ENCODE assay signal across 23 cellular contexts in genomic region chr1:178629549-178630154, GRCh38.
DNase-seq lines count a peak whose midpoint lies in the region; ATAC-seq and TF ChIP-seq lines count a peak whose summit lies in the region.
"Had no signal": no experiment of that assay in that cellular context is flagged by ENCODE, and none has a peak within 500 bp of the region (broad histone marks: within the 10 kb centered on the region; RNA-seq: fewer than 3 reads in every experiment).

No MANE protein-coding gene starts in this region.

- no peak overlapping the region for H3K4me3 Mint-ChIP-seq in nephron progenitor cell
- H3K4me3 Mint-ChIP-seq: activated CD4-positive, alpha-beta memory T cell treated with anti-CD3 and anti-CD28 coated beads for 36 hours; activated naive CD4-positive, alpha-beta T cell treated with anti-CD3 and anti-CD28 coated beads, Interleukin-2, amount 10 ng/mL, durations not matched to agents 7 days and 5 days; CD4-positive, CD25-positive, alpha-beta regulatory T cell; naive thymus-derived CD4-positive, alpha-beta T cell; T-helper 17 cell had no signal

- H3K4me1 ChIP-seq in KMS-11 (ENCODE audit: low read depth, poor library complexity, severe bottlenecking) (peaks cover 28% of the 10 kb centered on the region), ectodermal cell (ENCODE audit: control insufficient read depth, insufficient read depth, low read length) (peaks cover 10% of the 10 kb centered on the region), adrenal gland (replicated peaks in 1 of 2) (no peaks in the 10 kb centered on the region)
- H3K4me1 ChIP-seq: colonic mucosa had no signal

- peaks cover 32% of the 10 kb centered on the region for H3K4me1 Mint-ChIP-seq in nephron progenitor cell
- H3K4me1 Mint-ChIP-seq: activated naive CD4-positive, alpha-beta T cell treated with anti-CD3 and anti-CD28 coated beads, Interleukin-2, amount 10 ng/mL, durations not matched to agents 7 days and 5 days; CD4-positive, CD25-positive, alpha-beta regulatory T cell; T-helper 17 cell had no signal

- H3K27me3 ChIP-seq in KMS-11 (ENCODE audit: insufficient read depth, low read depth) = no peaks in the 10 kb centered on the region; the same call in 1 of the 2 replicates
- no peaks in the 10 kb centered on the region for H3K27me3 ChIP-seq in ectodermal cell (ENCODE audit: control insufficient read depth, insufficient read depth, low read length, poor library complexity, severe bottlenecking)
- H3K27me3 ChIP-seq in adrenal gland = no peaks in the 10 kb centered on the region
- H3K27me3 ChIP-seq: colonic mucosa, heart right ventricle, vagina had no signal

- 85 to 88% methylated on average over 4 of the region's 4 CpGs for WGBS in ectodermal cell, 2 experiments
- WGBS in adrenal gland, 4 donors = 80 to 94% (median 85%) methylated on average over 3 to 4 of the region's 4 CpGs

- intact Hi-C loops in adrenal gland (cut with DNase I) = no loop called here

- H3K9me3 Mint-ChIP-seq in nephron progenitor cell = peaks cover 3% of the 10 kb centered on the region
- H3K9me3 Mint-ChIP-seq: activated CD4-positive, alpha-beta memory T cell treated with anti-CD3 and anti-CD28 coated beads for 36 hours; activated naive CD4-positive, alpha-beta T cell treated with anti-CD3 and anti-CD28 coated beads, Interleukin-2, amount 10 ng/mL, durations not matched to agents 7 days and 5 days had no signal

- H3K27ac ChIP-seq in KMS-11 (peak overlapping the region; percentile 11; the same call in 1 of the 2 replicates), ectodermal cell (ENCODE audit: insufficient read depth, low read depth, low read length, poor library complexity, severe bottlenecking) (peak overlapping the region; percentile 52), adrenal gland (no peak overlapping the region)
- H3K27ac ChIP-seq: A549, colonic mucosa, vagina had no signal

- no peak overlapping the region for H3K4me3 ChIP-seq in AG09309 (ENCODE audit: control insufficient read depth, low read depth, low read length)
- H3K4me3 ChIP-seq in KMS-11 (IDR thresholded peaks at IDR 0.05; ENCODE audit: insufficient read depth, low read depth, low read length) = no peak overlapping the region
- H3K4me3 ChIP-seq in ectodermal cell (ENCODE audit: insufficient read depth, low read depth, low read length) = no peak overlapping the region
- H3K4me3 ChIP-seq in adrenal gland = no peak overlapping the region
- H3K4me3 ChIP-seq: A549, colonic mucosa, heart right ventricle, vagina had no signal

- no peak overlapping the region for H2AFZ ChIP-seq in KMS-11 (ENCODE audit: low read depth)

- H3K27me3 Mint-ChIP-seq in nephron progenitor cell (ENCODE audit: low read depth, poor library complexity) = peaks cover 2% of the 10 kb centered on the region
- H3K27me3 Mint-ChIP-seq: activated CD4-positive, alpha-beta memory T cell treated with anti-CD3 and anti-CD28 coated beads for 36 hours; activated naive CD4-positive, alpha-beta T cell treated with anti-CD3 and anti-CD28 coated beads, Interleukin-2, amount 10 ng/mL, durations not matched to agents 7 days and 5 days had no signal

- ATAC-seq in GM19452 (IDR thresholded peaks at IDR 0.05; ENCODE audit: unreplicated experiment) = no peak
- ATAC-seq: naive thymus-derived CD4-positive, alpha-beta T cell; T-helper 17 cell had no signal

- TF ChIP-seq CTCF in AG09309 (IDR thresholded peaks at IDR 0.05; ENCODE audit: control insufficient read depth, insufficient read depth, low read depth, low read length, missing control alignments) (peak; percentile 29), KMS-11 (conservative IDR thresholded peaks at IDR 0.05; ENCODE audit: low read depth, low read length) (no peak), nephron progenitor cell (IDR thresholded peaks at IDR 0.05) (no peak), adrenal gland (IDR thresholded peaks at IDR 0.05) (no peak)

- no peak for TF ChIP-seq POLR2A in adrenal gland (IDR thresholded peaks at IDR 0.05)

- H3K36me3 Mint-ChIP-seq in nephron progenitor cell (ENCODE audit: low read depth) = peaks cover 4% of the 10 kb centered on the region
- H3K36me3 Mint-ChIP-seq: activated CD4-positive, alpha-beta memory T cell treated with anti-CD3 and anti-CD28 coated beads for 36 hours; activated naive CD4-positive, alpha-beta T cell treated with anti-CD3 and anti-CD28 coated beads, Interleukin-2, amount 10 ng/mL, durations not matched to agents 7 days and 5 days; CD4-positive, CD25-positive, alpha-beta regulatory T cell; naive thymus-derived CD4-positive, alpha-beta T cell had no signal

- no peaks in the 10 kb centered on the region for H4K20me1 ChIP-seq in KMS-11 (ENCODE audit: insufficient read depth)

- H3K4me2 ChIP-seq in KMS-11 = peak overlapping the region; percentile 47
- H3K4me2 ChIP-seq: A549 had no signal

- DNase-seq in AG09309 (ENCODE audit: low read depth) (no peak), nephron progenitor cell (no peak), NCI-H1417 treated with DMSO at 0.1 percent for 48 hours (lab: John Stamatoyannopoulos, UW) (no peak), NCI-H774 (lab: John Stamatoyannopoulos, UW) (no peak), adrenal gland (no peak)
- DNase-seq: activated CD4-positive, alpha-beta memory T cell treated with anti-CD3 and anti-CD28 coated beads for 36 hours; activated naive CD4-positive, alpha-beta T cell treated with anti-CD3 and anti-CD28 coated beads, Interleukin-2, amount 10 ng/mL, durations not matched to agents 7 days and 5 days; CD4-positive, CD25-positive, alpha-beta regulatory T cell; colonic mucosa; naive thymus-derived CD4-positive, alpha-beta T cell; NCI-H1436 treated with DMSO at 0.1 percent for 48 hours; NCI-H2171; NCI-H69; SIG-M5; small intestine; stimulated activated CD4-positive, alpha-beta T cell treated with anti-CD3 and anti-CD28 coated beads, Interleukin-4, amount 100 ng/mL, for 1 hour; T-helper 17 cell had no signal

- H3K27ac Mint-ChIP-seq in nephron progenitor cell = peak overlapping the region; percentile 57
- H3K27ac Mint-ChIP-seq: activated CD4-positive, alpha-beta memory T cell treated with anti-CD3 and anti-CD28 coated beads for 36 hours; activated naive CD4-positive, alpha-beta T cell treated with anti-CD3 and anti-CD28 coated beads, Interleukin-2, amount 10 ng/mL, durations not matched to agents 7 days and 5 days; CD4-positive, CD25-positive, alpha-beta regulatory T cell; naive thymus-derived CD4-positive, alpha-beta T cell; T-helper 17 cell had no signal

- no peaks in the 10 kb centered on the region for H3K36me3 ChIP-seq in KMS-11 (ENCODE audit: insufficient read depth)
- H3K36me3 ChIP-seq in ectodermal cell (ENCODE audit: control insufficient read depth, insufficient read depth, low read length) = no peaks in the 10 kb centered on the region
- no peaks in the 10 kb centered on the region for H3K36me3 ChIP-seq in adrenal gland (replicated peaks in 1 of 2)
- H3K36me3 ChIP-seq: colonic mucosa, heart right ventricle, vagina had no signal

- H3K9ac ChIP-seq in KMS-11 = no peak overlapping the region

- H3K9me3 ChIP-seq in ectodermal cell (ENCODE audit: control insufficient read depth, low read length) (no peaks in the 10 kb centered on the region), adrenal gland (replicated peaks in 1 of 3) (no peaks in the 10 kb centered on the region)
- H3K9me3 ChIP-seq: A549, colonic mucosa, heart right ventricle, vagina had no signal

- H3K79me2 ChIP-seq in KMS-11 (ENCODE audit: insufficient read depth, low read depth) = no peaks in the 10 kb centered on the region

Comparison
In these comparisons a context has a peak if more than half of its experiments do, and no peak if none do; other contexts are left out.
1. H3K27ac ChIP-seq: peak in KMS-11 (single experiment) and ectodermal cell (single experiment); none in adrenal gland (0 of 5).